15 cellular contexts compared by ENCODE assay signal in the genomic region with DNA sequence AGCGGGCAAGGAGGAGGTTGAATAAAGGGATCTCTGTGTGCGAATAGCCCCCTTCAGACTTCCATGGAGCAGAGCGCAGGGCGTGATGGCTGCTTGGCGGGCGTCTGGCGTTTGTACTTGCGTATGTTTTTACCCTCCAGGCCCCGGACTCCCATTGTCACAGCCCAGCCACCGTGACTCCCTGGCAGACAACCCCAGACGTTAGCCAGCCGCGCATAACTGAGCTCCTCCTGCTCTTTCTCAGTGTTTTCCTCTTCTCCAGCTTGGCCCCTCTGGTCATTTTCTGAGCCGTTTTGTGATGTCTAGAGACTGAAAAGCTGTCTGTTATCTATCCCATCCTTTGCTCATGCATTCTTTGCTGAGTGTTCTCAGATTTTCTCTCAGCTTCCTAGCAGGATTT. TPM values are rescaled to one million over a fixed set of nuclear protein-coding genes. Genes with fewer than 3 reads are reported as not detected.
DNase-seq lines count a peak whose midpoint lies in the region; ATAC-seq and TF ChIP-seq lines count a peak whose summit lies in the region.
"Had no signal": no experiment of that assay in that cellular context is flagged by ENCODE, and none has a peak within 500 bp of the region (broad histone marks: within the 10 kb centered on the region; RNA-seq: fewer than 3 reads in every experiment).

No MANE protein-coding gene starts in this region.

- H3K36me3 ChIP-seq in IMR-90 (ENCODE audit: control insufficient read depth, insufficient read depth, low read length) (peaks cover 4% of the 10 kb centered on the region; the same call in 1 of the 2 replicates), left lung (no peaks in the 10 kb centered on the region), sigmoid colon (no peaks in the 10 kb centered on the region)

- no peak overlapping the region for H3K4me2 ChIP-seq in IMR-90 (ENCODE audit: low read depth, low read length)

- no peak overlapping the region for H3K27ac Mint-ChIP-seq in progenitor cell of endocrine pancreas
- H3K27ac Mint-ChIP-seq in activated naive CD8-positive, alpha-beta T cell treated with anti-CD3 and anti-CD28 coated beads, Interleukin-2, amount 50 U/mL, for 24 hours: no peak overlapping the region
- H3K27ac Mint-ChIP-seq: dendritic cell treated with granulocyte-macrophage colony-stimulating factor and Interleukin-4, amounts not matched to agents 40 ng/mL and 50 ng/mL, for 4 days; stimulated activated naive CD8-positive, alpha-beta T cell treated with anti-CD3 and anti-CD28 coated beads, Interleukin-15, amount 100 ng/mL, for 72 hours had no signal

- TF ChIP-seq CTCF in IMR-90 (conservative IDR thresholded peaks at IDR 0.05; ENCODE audit: low read depth, low read length): no peak
- no peak for TF ChIP-seq CTCF in coronary artery (IDR thresholded peaks at IDR 0.05)
- TF ChIP-seq CTCF in left lung (IDR thresholded peaks at IDR 0.05): no peak
- TF ChIP-seq CTCF in sigmoid colon (IDR thresholded peaks at IDR 0.05): no peak
- TF ChIP-seq CTCF in progenitor cell of endocrine pancreas (IDR thresholded peaks at IDR 0.05; ENCODE audit: unreplicated experiment): no peak

- DNase-seq in IMR-90: no peak
- DNase-seq in coronary artery (ENCODE audit: low spot score): no peak
- no peak for DNase-seq in left lung
- DNase-seq in sigmoid colon: peak; percentile 86
- no peak for DNase-seq in effector CD4-positive, alpha-beta T cell
- DNase-seq in progenitor cell of endocrine pancreas (ENCODE audit: low spot score, unreplicated experiment): no peak
- no peak for DNase-seq in activated naive CD8-positive, alpha-beta T cell treated with anti-CD3 and anti-CD28 coated beads, Interleukin-2, amount 50 U/mL, for 24 hours
- no peak for DNase-seq in stimulated activated CD4-positive, alpha-beta T cell treated with anti-CD3 and anti-CD28 coated beads, Interleukin-12 subunit alpha, Interleukin-12 subunit beta, amount 100 ng/mL, for 4 hours
- DNase-seq: activated CD4-positive, alpha-beta T cell treated with anti-CD3 and anti-CD28 coated beads for 48 hours; HCEC 1CT; NCI-H1930; stimulated activated naive CD8-positive, alpha-beta T cell treated with anti-CD3 and anti-CD28 coated beads, Interleukin-15, amount 100 ng/mL, for 72 hours; T1000 had no signal

- peak in 3 of 4 donors; percentile 8 to 53 (median 47) for TF ChIP-seq EP300 in sigmoid colon (IDR thresholded peaks at IDR 0.05)

- peak overlapping the region; percentile 84; the same call in 1 of the 2 replicates for H3K14ac ChIP-seq in IMR-90 (replicated peaks; ENCODE audit: low read depth, low read length)

- no peak overlapping the region for H3K27ac ChIP-seq in IMR-90 (ENCODE audit: insufficient read depth, low read length)
- peak overlapping the region; percentile 66 to 87 for H3K27ac ChIP-seq in coronary artery
- H3K27ac ChIP-seq in left lung: peak overlapping the region; percentile 1 to 14
- H3K27ac ChIP-seq in sigmoid colon: peak overlapping the region in 3 of 4 donors; percentile 68 to 86 (median 75)
- H3K27ac ChIP-seq: HL-60 had no signal

- H3K4me3 ChIP-seq in IMR-90 (ENCODE audit: insufficient read depth, low read depth, low read length) (no peak overlapping the region), coronary artery (peak overlapping the region; percentile 47), left lung (no peak overlapping the region), sigmoid colon (peak overlapping the region in 2 of 4 donors; percentile 21 to 25)

- POLR2A ChIA-PET in IMR-90 (lab: Charles Lee; ENCODE audit: unreplicated experiment): no interaction called here

- no peak overlapping the region; the same call in 1 of the 2 replicates for H4K91ac ChIP-seq in IMR-90 (ENCODE audit: insufficient read depth, low read depth, low read length)

- peak overlapping the region; percentile 49 for H3K23ac ChIP-seq in IMR-90 (ENCODE audit: low read depth, low read length)

- H2BK5ac ChIP-seq in IMR-90 (ENCODE audit: low read depth, low read length, poor library complexity, severe bottlenecking): no peak overlapping the region

- H3K27me3 ChIP-seq in IMR-90 (ENCODE audit: control insufficient read depth, insufficient read depth, low read length) (no peaks in the 10 kb centered on the region), left lung (no peaks in the 10 kb centered on the region), sigmoid colon (no peaks in the 10 kb centered on the region)

- peak overlapping the region in 1 of 2 experiments; percentile 10; a peak in 1 of 4 replicates for H4K8ac ChIP-seq in IMR-90 (ENCODE audit: low read depth in 2 of 2, low read length in 2 of 2)

- H3K56ac ChIP-seq in IMR-90 (ENCODE audit: extremely low read depth, insufficient read depth, low read length): no peak overlapping the region

- H4K5ac ChIP-seq in IMR-90 (ENCODE audit: low read depth, low read length): no peak overlapping the region; the same call in none of the 2 replicates

- H3K4me1 Mint-ChIP-seq in progenitor cell of endocrine pancreas (ENCODE audit: low read depth): peaks cover 2% of the 10 kb centered on the region
- H3K4me1 Mint-ChIP-seq in activated naive CD8-positive, alpha-beta T cell treated with anti-CD3 and anti-CD28 coated beads, Interleukin-2, amount 50 U/mL, for 24 hours: no peaks in the 10 kb centered on the region
- H3K4me1 Mint-ChIP-seq: stimulated activated naive CD8-positive, alpha-beta T cell treated with anti-CD3 and anti-CD28 coated beads, Interleukin-15, amount 100 ng/mL, for 72 hours had no signal

- H3K9me3 Mint-ChIP-seq in progenitor cell of endocrine pancreas (ENCODE audit: low read depth): peaks cover 6% of the 10 kb centered on the region
- H3K9me3 Mint-ChIP-seq in activated naive CD8-positive, alpha-beta T cell treated with anti-CD3 and anti-CD28 coated beads, Interleukin-2, amount 50 U/mL, for 24 hours: no peaks in the 10 kb centered on the region
- H3K9me3 Mint-ChIP-seq: dendritic cell treated with granulocyte-macrophage colony-stimulating factor and Interleukin-4, amounts not matched to agents 40 ng/mL and 50 ng/mL, for 4 days; stimulated activated naive CD8-positive, alpha-beta T cell treated with anti-CD3 and anti-CD28 coated beads, Interleukin-15, amount 100 ng/mL, for 72 hours had no signal

- peak overlapping the region; percentile 44; the same call in 1 of the 3 replicates for H2BK15ac ChIP-seq in IMR-90 (ENCODE audit: low read depth, low read length)

- 0 out of 2 replicates have a peak overlapping the region, but pooled peaks have one; percentile 11 for H2BK20ac ChIP-seq in IMR-90 (ENCODE audit: low read depth, low read length)

- no peak overlapping the region for H2AK5ac ChIP-seq in IMR-90 (ENCODE audit: low read depth, low read length)

- no peaks in the 10 kb centered on the region for H4K20me1 ChIP-seq in IMR-90 (ENCODE audit: insufficient read depth, low read length)

- H2AK9ac ChIP-seq in IMR-90 (replicated peaks; ENCODE audit: low read depth, low read length, poor library complexity): no peak overlapping the region

- no peak overlapping the region for H3K4me3 Mint-ChIP-seq in progenitor cell of endocrine pancreas (ENCODE audit: low read depth)
- H3K4me3 Mint-ChIP-seq in activated naive CD8-positive, alpha-beta T cell treated with anti-CD3 and anti-CD28 coated beads, Interleukin-2, amount 50 U/mL, for 24 hours: no peak overlapping the region
- H3K4me3 Mint-ChIP-seq: dendritic cell treated with granulocyte-macrophage colony-stimulating factor and Interleukin-4, amounts not matched to agents 40 ng/mL and 50 ng/mL, for 4 days; stimulated activated naive CD8-positive, alpha-beta T cell treated with anti-CD3 and anti-CD28 coated beads, Interleukin-15, amount 100 ng/mL, for 72 hours had no signal

- H3K27me3 Mint-ChIP-seq in progenitor cell of endocrine pancreas: peaks cover 20% of the 10 kb centered on the region
- peaks cover 17% of the 10 kb centered on the region for H3K27me3 Mint-ChIP-seq in activated naive CD8-positive, alpha-beta T cell treated with anti-CD3 and anti-CD28 coated beads, Interleukin-2, amount 50 U/mL, for 24 hours
- H3K27me3 Mint-ChIP-seq: dendritic cell treated with granulocyte-macrophage colony-stimulating factor and Interleukin-4, amounts not matched to agents 40 ng/mL and 50 ng/mL, for 4 days had no signal

- TF ChIP-seq RAD21 in IMR-90 (IDR thresholded peaks at IDR 0.05; ENCODE audit: low read length): no peak

- dilution Hi-C loops in IMR-90 (cut with HindIII; ENCODE audit: low sequenced_read_pairs, unreplicated experiment): no loop called here

- peaks cover 23% of the 10 kb centered on the region for H3K9me1 ChIP-seq in IMR-90 (ENCODE audit: insufficient read depth, low read length)

- 45% methylated on average over 4 of the region's 14 CpGs; no CpG with 5 or more reads in 1 of the 2 experiments for WGBS in IMR-90 (ENCODE audit: extremely low coverage in 2 of 2, insufficient read length in 1 of 2), 2 experiments
- 76 to 83% methylated on average over 14 of the region's 14 CpGs for WGBS in sigmoid colon, 2 donors

- H3K79me1 ChIP-seq in IMR-90 (ENCODE audit: low read depth in 1 of 2, low read length in 2 of 2): peaks cover 17 to 86% of the 10 kb centered on the region in 2 experiments

- no peaks in the 10 kb centered on the region for H3K9me3 ChIP-seq in IMR-90 (ENCODE audit: control insufficient read depth, insufficient read depth, low read length)
- H3K9me3 ChIP-seq in left lung: no peaks in the 10 kb centered on the region
- no peaks in the 10 kb centered on the region for H3K9me3 ChIP-seq in sigmoid colon

- intact Hi-C loops in IMR-90 (cut with micrococcal nuclease) (no loop called here), left lung (cut with DNase I) (no loop called here), sigmoid colon (cut with DNase I) (loop anchor here (2.0 kb wide), 1 partner anchor 55 kb away; a partner anchor contains a TSS)

- no peaks in the 10 kb centered on the region for H3K36me3 Mint-ChIP-seq in progenitor cell of endocrine pancreas (ENCODE audit: insufficient read depth)
- H3K36me3 Mint-ChIP-seq in activated naive CD8-positive, alpha-beta T cell treated with anti-CD3 and anti-CD28 coated beads, Interleukin-2, amount 50 U/mL, for 24 hours (ENCODE audit: low read depth): no peaks in the 10 kb centered on the region

- peak overlapping the region; percentile 65; the same call in 1 of the 2 replicates for H2BK120ac ChIP-seq in IMR-90 (ENCODE audit: low read depth, low read length)

- ATAC-seq in IMR-90 (ENCODE audit: low read depth): no peak
- no peak for ATAC-seq in left lung
- no peak for ATAC-seq in activated naive CD8-positive, alpha-beta T cell treated with anti-CD3 and anti-CD28 coated beads, Interleukin-2, amount 50 U/mL, for 24 hours
- ATAC-seq: stimulated activated naive CD8-positive, alpha-beta T cell treated with anti-CD3 and anti-CD28 coated beads, Interleukin-15, amount 100 ng/mL, for 72 hours had no signal

- H2AFZ ChIP-seq in IMR-90 (replicated peaks; ENCODE audit: low read length, poor library complexity): no peak overlapping the region

- peaks cover 10% of the 10 kb centered on the region for H3K4me1 ChIP-seq in IMR-90 (ENCODE audit: control insufficient read depth, insufficient read depth, low read length)
- peaks cover 5 to 10% of the 10 kb centered on the region in 2 donors for H3K4me1 ChIP-seq in left lung
- peaks cover 0 to 63% (median 56%) of the 10 kb centered on the region in 4 donors for H3K4me1 ChIP-seq in sigmoid colon

- no peak for TF ChIP-seq POLR2A in IMR-90 (IDR thresholded peaks at IDR 0.05; ENCODE audit: low read depth, low read length)
- TF ChIP-seq POLR2A in sigmoid colon (IDR thresholded peaks at IDR 0.05): no peak

- CTCF ChIA-PET in IMR-90 (lab: Yijun Ruan, JAX): no interaction called here

- in situ Hi-C loops in IMR-90 (cut with MboI; ENCODE audit: low sequenced_read_pairs): no loop called here

- H3K18ac ChIP-seq in IMR-90 (ENCODE audit: low read depth, low read length): 0 out of 2 replicates have a peak overlapping the region, but pooled peaks have one; percentile 47

- no TSS peak for BruUV-seq in IMR-90 (replicated peaks; lab: Mats Ljungman, UMichigan)

- H3K4ac ChIP-seq in IMR-90 (ENCODE audit: low read depth, low read length): peak overlapping the region; percentile 77

- peak overlapping the region; percentile 34; the same call in 1 of the 2 replicates for H3K9ac ChIP-seq in IMR-90 (ENCODE audit: low read depth, low read length)

RNA-seq across cellular contexts. Expression of a gene that starts 54.3 kb away (rescaled TPM):
- total RNA-seq in IMR-90 (2012; rRNA removed) (33.2 and 34.2 TPM in 2 replicates), left lung (100 to 1,000 TPM; 438 to 527 TPM), sigmoid colon (100 to 1,000 TPM; 474 to 834 (median 779) TPM), progenitor cell of endocrine pancreas (8.4 and 12.3 TPM in 2 replicates)
- polyA plus RNA-seq in IMR-90 (2012; rRNA removed) (267 and 338 TPM in 2 replicates), sigmoid colon (100 to 1,000 TPM in 1 of 3 donors, 10 to 100 TPM in 2; 29.8 to 199 (median 46.2) TPM)
- polyA plus RNA-seq in IMR-90 (2012; cell fraction: cytosol; rRNA removed): 354 and 595 TPM in 2 replicates
- polyA plus RNA-seq in IMR-90 (2012; cell fraction: nucleus; rRNA removed; ENCODE audit: low replicate concordance): 197 and 320 TPM in 2 replicates

Comparison
In these comparisons a context has a peak if more than half of its experiments do, and no peak if none do; other contexts are left out.
1. RNA of a gene that starts 54.3 kb away (total RNA-seq): 474 to 834 TPM in sigmoid colon and 438 to 527 TPM in left lung; 33.2 to 34.2 TPM in IMR-90 and 8.4 to 12.3 TPM in progenitor cell of endocrine pancreas; every median in the first group is over 10 times any median in the second.